Comparison of ENCODE assay signal across 8 cellular contexts in genomic region chr2:20962939-20963543, GRCh38.
DNase-seq lines count a peak whose midpoint lies in the region; ATAC-seq and TF ChIP-seq lines count a peak whose summit lies in the region.

No MANE protein-coding gene starts in this region.

- H3K9me3 ChIP-seq in A673 (ENCODE audit: low read depth, low read length, poor library complexity, severe bottlenecking) = no peaks in the 10 kb centered on the region
- no peaks in the 10 kb centered on the region for H3K9me3 ChIP-seq in lower lobe of right lung

- no TSS peak for BruUV-seq in A673 (replicated peaks; lab: Mats Ljungman, UMichigan)

- CTCF ChIA-PET in A673 (lab: Charles Lee) = interaction anchor here (0.5 to 3.3 kb wide), 8 partner anchors 10 to 1669 kb away, joined by 3 to 55 read pairs (median 4); no protein-coding TSS in a partner anchor

- no peaks in the 10 kb centered on the region for H3K36me3 ChIP-seq in A673 (ENCODE audit: insufficient read depth, low read length, poor library complexity, severe bottlenecking)
- no peaks in the 10 kb centered on the region for H3K36me3 ChIP-seq in lower lobe of right lung

- intact Hi-C loops in A673 (cut with micrococcal nuclease; ENCODE audit: unreplicated experiment) (loop anchor here (1.0 kb wide), 2 partner anchors 182 to 302 kb away; no protein-coding TSS in a partner anchor), lower lobe of right lung (cut with DNase I) (loop anchor here (10.0 kb wide), 1 partner anchor 288 kb away; no protein-coding TSS in a partner anchor)

- H3K27me3 ChIP-seq in A673 (replicated peaks; ENCODE audit: insufficient read depth, low read depth, low read length, poor library complexity) (peaks cover 91% of the 10 kb centered on the region), lower lobe of right lung (ENCODE audit: low read depth) (peaks cover 7% of the 10 kb centered on the region)

- H3K4me3 ChIP-seq in A673 (ENCODE audit: low read depth, low read length, poor library complexity, severe bottlenecking) = no peak overlapping the region
- no peak overlapping the region for H3K4me3 ChIP-seq in lower lobe of right lung

- no peak overlapping the region for H3K27ac ChIP-seq in A673 (ENCODE audit: low read depth, low read length, poor library complexity, severe bottlenecking)
- H3K27ac ChIP-seq in lower lobe of right lung = no peak overlapping the region

- TF ChIP-seq CTCF in A673 (conservative IDR thresholded peaks at IDR 0.05; ENCODE audit: low read depth, low read length) = peak; percentile 91
- peak; percentile 86 for TF ChIP-seq CTCF in lower lobe of right lung (IDR thresholded peaks at IDR 0.05)

- DNase-seq in A673 (ENCODE audit: low spot score) (peak; percentile 63), NCI-H446 treated with DMSO at 0.1 percent for 48 hours (lab: John Stamatoyannopoulos, UW) (peak; percentile 24), dermis microvascular lymphatic vessel endothelial cell (ENCODE audit: low read depth in 2 of 2) (peak; percentile 36 to 64), lower lobe of right lung (peak; percentile 67)
- DNase-seq in activated CD4-positive, alpha-beta T cell treated with anti-CD3 and anti-CD28 coated beads, Interleukin-2, amount 50 U/mL, for 1 hour = peak; percentile 69
- peak; percentile 54 for DNase-seq in stimulated activated CD8-positive, alpha-beta memory T cell treated with anti-CD3 and anti-CD28 coated beads, Interleukin-12 subunit alpha, Interleukin-12 subunit beta, amount 100 ng/mL, for 1 hour (ENCODE audit: low read depth)

- H3K4me1 ChIP-seq in A673 (ENCODE audit: insufficient read depth, low read length, poor library complexity, severe bottlenecking) (no peaks in the 10 kb centered on the region), lower lobe of right lung (no peaks in the 10 kb centered on the region)

- POLR2A ChIA-PET in A673 (lab: Charles Lee; ENCODE audit: low non-redundant PET) = no interaction called here

- ATAC-seq in GM18502 (IDR thresholded peaks at IDR 0.05; ENCODE audit: poor library complexity, unreplicated experiment) = peak; percentile 82
- ATAC-seq in HG03135 (IDR thresholded peaks at IDR 0.05; ENCODE audit: unreplicated experiment) = peak; percentile 75
- ATAC-seq in lower lobe of right lung = peak; percentile 79 to 85
